Comparison of ENCODE assay signal across 24 cellular contexts in the genomic region with DNA sequence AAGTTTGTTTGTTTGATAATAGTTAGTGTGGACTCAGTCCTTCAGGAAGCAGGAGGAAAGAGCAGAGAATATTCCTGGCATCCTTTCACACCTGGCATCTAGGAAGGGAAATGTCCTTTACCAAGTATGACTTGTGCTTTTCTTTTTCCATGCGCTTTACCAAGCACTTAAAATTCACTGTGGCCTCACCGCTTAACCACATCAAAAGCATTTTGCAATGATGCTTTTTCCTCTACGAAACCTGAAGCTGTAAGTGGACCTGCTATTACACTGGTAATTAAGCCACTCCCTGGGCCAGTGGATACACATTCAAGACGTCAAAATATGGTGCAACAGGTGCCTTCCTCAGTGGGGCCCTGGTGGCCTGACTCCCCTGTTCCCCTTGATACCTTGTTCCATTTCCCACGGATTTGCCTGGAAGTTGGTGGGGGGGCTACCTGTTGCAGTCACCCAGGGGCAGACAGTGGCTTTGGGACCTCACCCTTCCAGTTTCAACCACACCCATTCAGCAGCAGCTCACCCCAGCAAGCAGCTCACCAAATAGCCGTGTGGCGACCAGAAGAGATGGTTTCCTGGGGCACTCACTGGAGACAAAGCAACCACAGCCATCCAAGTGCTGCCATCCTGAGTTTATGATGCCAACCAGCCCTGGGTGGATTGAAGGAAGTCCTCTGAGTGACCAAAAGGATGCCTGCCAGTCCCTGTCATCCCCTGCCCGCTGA. TPM values are rescaled to one million over a fixed set of nuclear protein-coding genes. Genes with fewer than 3 reads are reported as not detected.
DNase-seq lines count a peak whose midpoint lies in the region; ATAC-seq and TF ChIP-seq lines count a peak whose summit lies in the region.
"Had no signal": no experiment of that assay in that cellular context is flagged by ENCODE, and none has a peak within 500 bp of the region (broad histone marks: within the 10 kb centered on the region; RNA-seq: fewer than 3 reads in every experiment).

No MANE protein-coding gene starts in this region.

- DNase-seq in NCI-H510A treated with DMSO at 0.1 percent for 48 hours (lab: John Stamatoyannopoulos, UW) (peak; percentile 76), NCI-H510A (lab: John Stamatoyannopoulos, UW) (no peak), H4 (ENCODE audit: low spot score) (peak; percentile 77), epithelial cell of esophagus (ENCODE audit: low read depth) (peak; percentile 17), posterior vena cava (ENCODE audit: low spot score) (peak; percentile 31), GM10248 (ENCODE audit: extremely low spot score) (no peak), GF-D8 (lab: John Stamatoyannopoulos, UW) (no peak)
- DNase-seq: AML-193, GM23248, KBM-7, NCI-H1092, NCI-H1436, NCI-H187 treated with DMSO at 0.1 percent for 48 hours, NCI-H2107, NCI-H2227 treated with DMSO at 0.1 percent for 48 hours, NCI-H524, OCI-M1, Right ventricle myocardium superior had no signal

- CTCF ChIA-PET in GM10248 (lab: Yijun Ruan, JAX), result interaction anchor here (1.6 kb wide), 1 partner anchor 65 kb away, joined by 3 read pairs; no protein-coding TSS in a partner anchor

- no peak for TF ChIP-seq CTCF in epithelial cell of esophagus (IDR thresholded peaks at IDR 0.05; ENCODE audit: insufficient read depth, low read depth, low read length, missing control alignments)
- no peak for TF ChIP-seq CTCF in GM10248 (IDR thresholded peaks at IDR 0.05; ENCODE audit: control extremely low read depth, extremely low read depth, low read depth, missing control alignments)

- POLR2A ChIA-PET in GM10248 (lab: Yijun Ruan, JAX), result no interaction called here

- intact Hi-C loops in posterior vena cava (cut with DNase I), result no loop called here

- H3K4me3 ChIP-seq in epithelial cell of esophagus (ENCODE audit: low read length), result no peak overlapping the region
- H3K4me3 ChIP-seq: GM12878, GM23248, HAP-1 had no signal

- no peak for ATAC-seq in GM18520 (IDR thresholded peaks at IDR 0.05; ENCODE audit: unreplicated experiment)
- ATAC-seq: GM12878 had no signal

RNA-seq across cellular contexts. Expression of gene FZD10, which starts 14.2 kb away (rescaled TPM):
- total RNA-seq in H4 (2014; rRNA removed; shearing (Covaris generic)), result 0.04 and 0.19 TPM in 2 replicates
- 1 to 10 TPM in 1 of 2 donors, under 1 TPM in 1; 0.51 to 1.1 TPM for total RNA-seq in posterior vena cava
- total RNA-seq: A172, GM12878, GM23248, HT1080, Right ventricle myocardium superior, SK-MEL-5 had no signal

Comparison
In these comparisons a context has a peak if more than half of its experiments do, and no peak if none do; other contexts are left out.
1. DNase-seq: peak in NCI-H510A treated with DMSO at 0.1 percent for 48 hours (single experiment), H4 (single experiment), epithelial cell of esophagus (single experiment) and posterior vena cava (single experiment); none in NCI-H510A (single experiment), GM10248 (single experiment) and GF-D8 (single experiment).